ENCODE assay signal across 11 cellular contexts in the genomic region with DNA sequence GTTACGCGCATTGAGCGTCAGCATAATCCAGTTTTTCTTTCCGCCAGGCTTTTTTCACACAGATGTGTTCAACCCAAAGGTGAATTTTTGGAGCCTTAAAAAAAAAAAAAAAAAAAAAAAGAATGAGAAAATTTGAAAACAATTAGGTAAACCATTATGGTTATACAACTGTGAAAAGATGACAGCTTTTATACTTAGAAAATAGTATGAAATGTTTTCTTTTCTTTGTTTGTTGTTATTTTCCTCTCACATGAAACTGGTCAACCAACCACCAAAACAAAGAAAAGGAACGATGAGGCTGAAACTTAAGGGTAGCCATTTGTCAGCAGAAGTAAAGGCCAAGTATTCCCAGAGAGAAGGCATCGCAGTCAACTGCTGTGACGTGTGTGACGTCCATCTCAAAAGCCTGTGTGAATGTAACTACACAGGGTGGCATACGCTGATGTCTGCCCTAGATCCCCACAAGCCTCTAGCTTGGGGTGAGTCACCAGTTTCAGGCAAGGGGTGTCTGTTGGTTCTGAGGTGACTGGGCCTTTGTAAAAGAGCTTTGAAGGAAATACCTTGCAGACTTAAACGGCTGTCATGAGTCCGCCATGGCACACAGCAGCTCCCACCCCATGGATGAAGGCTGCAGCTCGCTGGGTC.
DNase-seq lines count a peak whose midpoint lies in the region; ATAC-seq and TF ChIP-seq lines count a peak whose summit lies in the region.
"Had no signal": no experiment of that assay in that cellular context is flagged by ENCODE, and none has a peak within 500 bp of the region (broad histone marks: within the 10 kb centered on the region; RNA-seq: fewer than 3 reads in every experiment).

No MANE protein-coding gene starts in this region.

- H3K36me3 ChIP-seq in ascending aorta = no peaks in the 10 kb centered on the region
- H3K36me3 ChIP-seq: SJSA1 had no signal

- H3K4me1 Mint-ChIP-seq in nephron = peaks cover 74% of the 10 kb centered on the region
- H3K4me1 Mint-ChIP-seq: CD8-positive, alpha-beta memory T cell had no signal

- peak overlapping the region; percentile 84 to 95 (median 91) for H3K27ac Mint-ChIP-seq in nephron
- H3K27ac Mint-ChIP-seq: CD8-positive, alpha-beta memory T cell had no signal

- intact Hi-C loops in ascending aorta (cut with DNase I) = loop anchor here (2.0 to 10.0 kb wide), 4 partner anchors 39 to 235 kb away; no protein-coding TSS in a partner anchor
- intact Hi-C loops in sciatic nerve (cut with DNase I) = no loop called here

- no peaks in the 10 kb centered on the region for H3K27me3 ChIP-seq in ascending aorta
- H3K27me3 ChIP-seq: SJSA1 had no signal

- peaks cover 3% of the 10 kb centered on the region for H3K27me3 Mint-ChIP-seq in nephron (ENCODE audit: low read depth)
- H3K27me3 Mint-ChIP-seq: CD8-positive, alpha-beta memory T cell had no signal

- TF ChIP-seq CTCF in ascending aorta (IDR thresholded peaks at IDR 0.05) = no peak
- no peak for TF ChIP-seq CTCF in nephron (IDR thresholded peaks at IDR 0.05; ENCODE audit: unreplicated experiment in 3 of 3)

- peaks cover 11 to 31% of the 10 kb centered on the region in 2 donors for H3K4me1 ChIP-seq in ascending aorta

- H3K9me3 ChIP-seq in ascending aorta = no peaks in the 10 kb centered on the region
- H3K9me3 ChIP-seq: SJSA1 had no signal

- DNase-seq in stimulated activated naive CD4-positive, alpha-beta T cell treated with Interleukin-2 at 50 U/mL for 16 hours (lab: John Stamatoyannopoulos, UW) = peak; percentile 15
- no peak for DNase-seq in stimulated activated naive CD4-positive, alpha-beta T cell (lab: John Stamatoyannopoulos, UW)
- no peak for DNase-seq in ascending aorta (ENCODE audit: low spot score in 2 of 2)
- DNase-seq in sciatic nerve (ENCODE audit: low spot score) = no peak
- no peak for DNase-seq in activated gamma-delta T cell treated with Interleukin-2 at 50 U/mL for 16 hours
- DNase-seq: activated CD4-positive, alpha-beta T cell treated with anti-CD3 and anti-CD28 coated beads for 1 hour; CD8-positive, alpha-beta memory T cell; NCI-H510A treated with DMSO at 0.1 percent for 48 hours had no signal

- no peaks in the 10 kb centered on the region for H3K9me3 Mint-ChIP-seq in nephron
- H3K9me3 Mint-ChIP-seq: CD8-positive, alpha-beta memory T cell had no signal

- ATAC-seq in sciatic nerve = no peak
- no peak for ATAC-seq in GM19324 (IDR thresholded peaks at IDR 0.05; ENCODE audit: low FRiP score, unreplicated experiment)

- peak overlapping the region; percentile 88 to 90 for H3K27ac ChIP-seq in ascending aorta
- H3K27ac ChIP-seq: SJSA1 had no signal

- no peak overlapping the region for H3K4me3 ChIP-seq in ascending aorta
- H3K4me3 ChIP-seq: SJSA1 had no signal

- no peaks in the 10 kb centered on the region for H3K36me3 Mint-ChIP-seq in nephron (ENCODE audit: low read depth)
- H3K36me3 Mint-ChIP-seq: CD8-positive, alpha-beta memory T cell had no signal

- H3K4me3 Mint-ChIP-seq in nephron = no peak overlapping the region
- H3K4me3 Mint-ChIP-seq: CD8-positive, alpha-beta memory T cell had no signal
